In the genomic region with DNA sequence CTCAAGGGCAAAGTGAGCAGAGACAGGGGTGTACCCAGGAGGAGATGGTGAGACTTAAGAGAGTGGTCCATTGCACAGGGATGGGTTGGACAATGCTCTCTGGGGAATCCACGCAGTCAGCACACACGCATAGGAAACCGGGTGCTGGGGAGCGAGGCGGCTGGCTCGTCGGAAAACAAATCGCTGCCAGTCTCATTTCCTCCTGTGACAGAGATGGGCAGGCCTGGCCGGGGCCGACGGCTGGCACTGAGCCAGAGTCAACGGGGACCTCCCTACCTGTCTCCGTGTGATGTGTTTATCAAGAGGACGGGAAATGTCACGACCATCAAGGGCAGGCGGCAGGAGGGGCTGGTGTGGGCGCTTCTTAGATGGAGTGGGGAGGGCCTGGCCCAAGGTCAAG, we compare ENCODE assay signal across 2 cellular contexts.
TF ChIP-seq lines count a peak whose summit lies in the region.

No MANE protein-coding gene starts in this region.

TF ChIP-seq in SK-N-SH, 30 proteins besides CTCF, POLR2A, EP300 and RAD21 (continued from another document):
- no peak for TF ChIP-seq FOSL2 (IDR thresholded peaks at IDR 0.05; ENCODE audit: borderline replicate concordance, low read depth)
- TF ChIP-seq, protein P1, sequence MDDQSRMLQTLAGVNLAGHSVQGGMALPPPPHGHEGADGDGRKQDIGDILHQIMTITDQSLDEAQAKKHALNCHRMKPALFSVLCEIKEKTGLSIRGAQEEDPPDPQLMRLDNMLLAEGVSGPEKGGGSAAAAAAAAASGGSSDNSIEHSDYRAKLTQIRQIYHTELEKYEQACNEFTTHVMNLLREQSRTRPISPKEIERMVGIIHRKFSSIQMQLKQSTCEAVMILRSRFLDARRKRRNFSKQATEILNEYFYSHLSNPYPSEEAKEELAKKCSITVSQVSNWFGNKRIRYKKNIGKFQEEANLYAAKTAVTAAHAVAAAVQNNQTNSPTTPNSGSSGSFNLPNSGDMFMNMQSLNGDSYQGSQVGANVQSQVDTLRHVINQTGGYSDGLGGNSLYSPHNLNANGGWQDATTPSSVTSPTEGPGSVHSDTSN (IDR thresholded peaks at IDR 0.05): no peak
- TF ChIP-seq TCF12 (IDR thresholded peaks at IDR 0.05): no peak
- TF ChIP-seq MAX (IDR thresholded peaks at IDR 0.05; ENCODE audit: low read depth): no peak
- no peak for TF ChIP-seq RCOR1 (IDR thresholded peaks at IDR 0.05; ENCODE audit: low read length)
- TF ChIP-seq NFIC (IDR thresholded peaks at IDR 0.05; ENCODE audit: borderline replicate concordance): no peak
- TF ChIP-seq SMC3 (IDR thresholded peaks at IDR 0.05; ENCODE audit: low read depth, low read length): no peak
- TF ChIP-seq CHD2 (IDR thresholded peaks at IDR 0.05; ENCODE audit: low read length, partially characterized antibody): no peak
- TF ChIP-seq ELF1 (IDR thresholded peaks at IDR 0.05): no peak
- no peak for TF ChIP-seq FOXJ3 (CRISPR knock-in tag; IDR thresholded peaks at IDR 0.05)
- TF ChIP-seq TEAD4 (IDR thresholded peaks at IDR 0.05; ENCODE audit: borderline replicate concordance, insufficient read depth): no peak
TF ChIP-seq in SK-N-SH: peak in this region for 0.

TF ChIP-seq in SK-N-SH treated with all-trans-retinoic acid at 6 μM for 48 hours, 23 proteins besides CTCF, POLR2A, EP300 and RAD21:
- TF ChIP-seq CSRNP3 (CRISPR knock-in tag; IDR thresholded peaks at IDR 0.05) (no peak), ZNF565 (CRISPR knock-in tag; conservative IDR thresholded peaks at IDR 0.05; ENCODE audit: low read depth) (no peak), TCF4 (CRISPR knock-in tag; IDR thresholded peaks at IDR 0.05; ENCODE audit: borderline replicate concordance) (no peak), ZFP3 (CRISPR knock-in tag; IDR thresholded peaks at IDR 0.05) (no peak), RARB (CRISPR knock-in tag; IDR thresholded peaks at IDR 0.05) (no peak), CSDC2 (CRISPR knock-in tag; IDR thresholded peaks at IDR 0.05) (no peak), ISL1 (CRISPR knock-in tag; IDR thresholded peaks at IDR 0.05) (no peak), GLIS3 (CRISPR knock-in tag; IDR thresholded peaks at IDR 0.05) (no peak), SNAI2 (CRISPR knock-in tag; IDR thresholded peaks at IDR 0.05) (no peak), OSR1 (CRISPR knock-in tag; IDR thresholded peaks at IDR 0.05) (no peak)
- TF ChIP-seq, protein P2, sequence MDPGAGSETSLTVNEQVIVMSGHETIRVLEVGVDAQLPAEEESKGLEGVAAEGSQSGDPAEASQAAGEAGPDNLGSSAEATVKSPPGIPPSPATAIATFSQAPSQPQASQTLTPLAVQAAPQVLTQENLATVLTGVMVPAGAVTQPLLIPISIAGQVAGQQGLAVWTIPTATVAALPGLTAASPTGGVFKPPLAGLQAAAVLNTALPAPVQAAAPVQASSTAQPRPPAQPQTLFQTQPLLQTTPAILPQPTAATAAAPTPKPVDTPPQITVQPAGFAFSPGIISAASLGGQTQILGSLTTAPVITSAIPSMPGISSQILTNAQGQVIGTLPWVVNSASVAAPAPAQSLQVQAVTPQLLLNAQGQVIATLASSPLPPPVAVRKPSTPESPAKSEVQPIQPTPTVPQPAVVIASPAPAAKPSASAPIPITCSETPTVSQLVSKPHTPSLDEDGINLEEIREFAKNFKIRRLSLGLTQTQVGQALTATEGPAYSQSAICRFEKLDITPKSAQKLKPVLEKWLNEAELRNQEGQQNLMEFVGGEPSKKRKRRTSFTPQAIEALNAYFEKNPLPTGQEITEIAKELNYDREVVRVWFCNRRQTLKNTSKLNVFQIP (CRISPR knock-in tag; IDR thresholded peaks at IDR 0.05; ENCODE audit: borderline replicate concordance, low read depth): no peak
